ENCODE assay signal across 8 cellular contexts in genomic region chr15:55277116-55277564, GRCh38. TPM values are rescaled to one million over a fixed set of nuclear protein-coding genes. Genes with fewer than 3 reads are reported as not detected.
DNase-seq lines count a peak whose midpoint lies in the region; ATAC-seq and TF ChIP-seq lines count a peak whose summit lies in the region.

No MANE protein-coding gene starts in this region.

- peaks cover 62% of the 10 kb centered on the region for H3K36me3 Mint-ChIP-seq in stimulated activated naive CD8-positive, alpha-beta T cell treated with anti-CD3 and anti-CD28 coated beads, Interleukin-15, Interleukin-2, amounts not matched to agents 100 ng/mL and 50 ng/mL, for 24 hours (ENCODE audit: low read depth)

- H3K4me2 ChIP-seq in KMS-11, result peak overlapping the region; percentile 72

- no peaks in the 10 kb centered on the region for H4K20me1 ChIP-seq in KMS-11 (ENCODE audit: insufficient read depth)

- H3K27ac Mint-ChIP-seq in stimulated activated naive CD8-positive, alpha-beta T cell treated with anti-CD3 and anti-CD28 coated beads, Interleukin-15, Interleukin-2, amounts not matched to agents 100 ng/mL and 50 ng/mL, for 24 hours, result peak overlapping the region; percentile 92

- peak overlapping the region; percentile 15; the same call in 1 of the 2 replicates for H2AFZ ChIP-seq in KMS-11 (ENCODE audit: low read depth)

- WGBS in right cardiac atrium, result 46% methylated on average over 7 of the region's 7 CpGs

- no peaks in the 10 kb centered on the region for H3K36me3 ChIP-seq in KMS-11 (ENCODE audit: insufficient read depth)

- H3K9me3 Mint-ChIP-seq in stimulated activated naive CD8-positive, alpha-beta T cell treated with anti-CD3 and anti-CD28 coated beads, Interleukin-15, Interleukin-2, amounts not matched to agents 100 ng/mL and 50 ng/mL, for 24 hours, result no peaks in the 10 kb centered on the region

- peak overlapping the region; percentile 23; the same call in 1 of the 2 replicates for H3K9ac ChIP-seq in KMS-11

- intact Hi-C loops in right cardiac atrium (cut with DNase I), result no loop called here

- H3K27ac ChIP-seq in KMS-11 (peak overlapping the region; percentile 89), coronary artery (peak overlapping the region in 1 of 2 donors; percentile 15), right cardiac atrium (ENCODE audit: low read length) (no peak overlapping the region)

- H3K4me1 ChIP-seq in KMS-11 (ENCODE audit: low read depth, poor library complexity, severe bottlenecking) (peaks cover 84% of the 10 kb centered on the region), right cardiac atrium (ENCODE audit: control insufficient read depth, insufficient read depth, low read length) (peaks cover 3% of the 10 kb centered on the region)

- ATAC-seq in GM21529 (IDR thresholded peaks at IDR 0.05; ENCODE audit: unreplicated experiment) (peak; percentile 50), right cardiac atrium (no peak)

- no peaks in the 10 kb centered on the region for H3K9me3 ChIP-seq in right cardiac atrium (ENCODE audit: control insufficient read depth, low read length)

- peaks cover 67% of the 10 kb centered on the region for H3K79me2 ChIP-seq in KMS-11 (ENCODE audit: insufficient read depth, low read depth)

- no peaks in the 10 kb centered on the region for H3K27me3 Mint-ChIP-seq in stimulated activated naive CD8-positive, alpha-beta T cell treated with anti-CD3 and anti-CD28 coated beads, Interleukin-15, Interleukin-2, amounts not matched to agents 100 ng/mL and 50 ng/mL, for 24 hours

- peak overlapping the region; percentile 56 for H3K4me3 Mint-ChIP-seq in stimulated activated naive CD8-positive, alpha-beta T cell treated with anti-CD3 and anti-CD28 coated beads, Interleukin-15, Interleukin-2, amounts not matched to agents 100 ng/mL and 50 ng/mL, for 24 hours

- peaks cover 94% of the 10 kb centered on the region for H3K4me1 Mint-ChIP-seq in stimulated activated naive CD8-positive, alpha-beta T cell treated with anti-CD3 and anti-CD28 coated beads, Interleukin-15, Interleukin-2, amounts not matched to agents 100 ng/mL and 50 ng/mL, for 24 hours (ENCODE audit: low read depth)

- no peak overlapping the region for H3K4me3 ChIP-seq in KMS-11 (IDR thresholded peaks at IDR 0.05; ENCODE audit: insufficient read depth, low read depth, low read length)
- H3K4me3 ChIP-seq in coronary artery, result no peak overlapping the region
- no peak overlapping the region for H3K4me3 ChIP-seq in right cardiac atrium (ENCODE audit: low read length)

- H3K27me3 ChIP-seq in KMS-11 (ENCODE audit: insufficient read depth, low read depth) (no peaks in the 10 kb centered on the region), right cardiac atrium (ENCODE audit: control insufficient read depth, insufficient read depth) (no peaks in the 10 kb centered on the region)

- TF ChIP-seq CTCF in KMS-11 (conservative IDR thresholded peaks at IDR 0.05; ENCODE audit: low read depth, low read length) (no peak), coronary artery (IDR thresholded peaks at IDR 0.05) (no peak)

- peak; percentile 74 for DNase-seq in GF-D8 (lab: John Stamatoyannopoulos, UW)
- DNase-seq in activated T-helper 9 cell treated with anti-CD3 and anti-CD28 coated beads, Interleukin-2, amount 50 U/mL, for 16 hours (ENCODE audit: low read depth), result peak; percentile 33
- DNase-seq in NCI-H345 (lab: John Stamatoyannopoulos, UW), result no peak
- DNase-seq in coronary artery (ENCODE audit: low spot score), result no peak
- no peak for DNase-seq in right cardiac atrium

RNA-seq across cellular contexts. Expression of gene RAB27A, which starts 12.5 kb away (rescaled TPM):
- total RNA-seq in right cardiac atrium, result 10 to 100 TPM in 2 of 4 donors, 1 to 10 TPM in 2; 7.6 to 18.0 (median 9.7) TPM
- 3.0 TPM for polyA plus RNA-seq in right cardiac atrium

RNA-seq across cellular contexts. Expression of gene PIGBOS1, which starts 41.8 kb away (rescaled TPM):
- 10 to 100 TPM in 1 of 4 donors, 1 to 10 TPM in 3; 8.0 to 10.2 (median 9.0) TPM for total RNA-seq in right cardiac atrium
- polyA plus RNA-seq in right cardiac atrium, result 21.5 TPM

RNA-seq across cellular contexts. Expression of gene PIGB, which starts 41.9 kb away (rescaled TPM):
- 1 to 10 TPM; 3.2 to 6.7 (median 5.4) TPM for total RNA-seq in right cardiac atrium
- polyA plus RNA-seq in right cardiac atrium, result 5.3 TPM

Comparison
In these comparisons a context has a peak if more than half of its experiments do, and no peak if none do; other contexts are left out.
1. DNase-seq: peak in GF-D8 (single experiment) and activated T-helper 9 cell treated with anti-CD3 and anti-CD28 coated beads, Interleukin-2, amount 50 U/mL, for 16 hours (single experiment); none in NCI-H345 (single experiment), coronary artery (single experiment) and right cardiac atrium (0 of 3).